Comparison of ENCODE assay signal across 18 cellular contexts in the genomic region with DNA sequence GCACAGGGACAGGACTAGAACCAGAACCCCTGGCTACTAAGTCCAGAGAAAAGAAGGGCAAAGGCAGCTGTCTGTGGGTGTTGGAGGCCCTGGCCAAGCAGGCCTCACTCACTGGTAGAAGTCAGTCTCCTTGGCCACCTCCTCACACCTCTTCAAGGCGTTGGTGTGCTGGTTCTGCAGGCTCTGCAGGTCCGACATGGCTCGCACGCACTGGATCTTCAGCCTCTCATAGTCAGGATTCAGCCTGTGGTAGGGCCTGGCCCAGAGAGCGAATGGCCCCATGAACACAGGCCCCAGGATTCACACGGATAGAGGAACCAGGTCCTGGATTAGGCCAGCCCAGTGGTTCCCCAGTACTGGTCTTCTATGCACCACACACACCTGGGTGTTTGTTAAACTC.
DNase-seq lines count a peak whose midpoint lies in the region; FAIRE-seq and TF ChIP-seq lines count a peak whose summit lies in the region.
"Had no signal": no experiment of that assay in that cellular context is flagged by ENCODE, and none has a peak within 500 bp of the region (broad histone marks: within the 10 kb centered on the region; RNA-seq: fewer than 3 reads in every experiment).

No MANE protein-coding gene starts in this region.

- H3K36me3 ChIP-seq in breast epithelium: no peaks in the 10 kb centered on the region
- peaks cover 12% of the 10 kb centered on the region for H3K36me3 ChIP-seq in mammary epithelial cell (ENCODE audit: insufficient read depth, low read length)
- peaks cover 1 to 38% of the 10 kb centered on the region in 2 experiments for H3K36me3 ChIP-seq in keratinocyte (ENCODE audit: control insufficient read depth in 2 of 2, extremely low read depth in 1 of 2, insufficient read depth in 2 of 2, low read length in 2 of 2)
- H3K36me3 ChIP-seq in vagina: peaks cover 0 to 26% of the 10 kb centered on the region in 2 donors

- H3K4me2 ChIP-seq in mammary epithelial cell (ENCODE audit: insufficient read depth, low read depth, low read length): no peak overlapping the region
- H3K4me2 ChIP-seq in keratinocyte (ENCODE audit: control insufficient read depth, extremely low read depth, insufficient read depth, low read depth, low read length): no peak overlapping the region
- H3K4me2 ChIP-seq: A549 had no signal

- no peak for DNase-seq in breast epithelium (ENCODE audit: low spot score in 2 of 2)
- no peak for DNase-seq in mammary epithelial cell
- no peak for DNase-seq in keratinocyte (ENCODE audit: low read depth, low spot score)
- no peak for DNase-seq in vagina (ENCODE audit: extremely low spot score in 2 of 2)
- no peak for DNase-seq in NOMO-1 treated with DMSO at 0.1 percent for 48 hours (lab: John Stamatoyannopoulos, UW; ENCODE audit: unreplicated experiment)
- no peak for DNase-seq in GF-D8 (lab: John Stamatoyannopoulos, UW)
- no peak for DNase-seq in NCI-H1436 treated with DMSO at 0.1 percent for 48 hours (lab: John Stamatoyannopoulos, UW)
- DNase-seq: AML-193; Caco-2; CD4-positive, alpha-beta T cell; GDM1 had no signal

- peaks cover 7% of the 10 kb centered on the region for H3K9me1 ChIP-seq in keratinocyte (ENCODE audit: control insufficient read depth, extremely low read depth, insufficient read depth, low read length)

- no peak for FAIRE-seq in keratinocyte (lab: Jason Lieb, UNC)
- FAIRE-seq: A549, D721Med had no signal

- no peak overlapping the region for H3K9ac ChIP-seq in mammary epithelial cell (ENCODE audit: insufficient read depth, low read length)
- H3K9ac ChIP-seq in keratinocyte (ENCODE audit: control insufficient read depth, extremely low read depth, insufficient read depth, low read length): peak overlapping the region; percentile 31

- H3K9me3 ChIP-seq in breast epithelium: no peaks in the 10 kb centered on the region
- H3K9me3 ChIP-seq in mammary epithelial cell (replicated peaks; ENCODE audit: insufficient read depth, low read length): no peaks in the 10 kb centered on the region
- H3K9me3 ChIP-seq in keratinocyte (ENCODE audit: control insufficient read depth, low read depth, low read length): no peaks in the 10 kb centered on the region
- no peaks in the 10 kb centered on the region for H3K9me3 ChIP-seq in vagina
- H3K9me3 ChIP-seq: A549, Caco-2, HAP-1 had no signal

- dilution Hi-C loops in mammary epithelial cell (cut with HindIII; ENCODE audit: low sequenced_read_pairs) (no loop called here), keratinocyte (cut with MboI; ENCODE audit: extremely low pct_ligation_motif_present, low sequenced_read_pairs) (no loop called here)

- TF ChIP-seq POLR2A in breast epithelium (IDR thresholded peaks at IDR 0.05) (no peak), vagina (IDR thresholded peaks at IDR 0.05) (no peak)

- TF ChIP-seq CTCF in breast epithelium (IDR thresholded peaks at IDR 0.05) (no peak), mammary epithelial cell (conservative IDR thresholded peaks at IDR 0.05 in 1 of 2, IDR thresholded peaks at IDR 0.05 in 1 of 2; ENCODE audit: extremely low read depth in 1 of 2, insufficient read depth in 1 of 2, low read depth in 1 of 2, low read length in 2 of 2) (no peak), keratinocyte (optimal IDR thresholded peaks at IDR 0.05 in 1 of 3, IDR thresholded peaks at IDR 0.05 in 1 of 3, conservative IDR thresholded peaks at IDR 0.05 in 1 of 3; ENCODE audit: extremely low read depth in 1 of 3, insufficient read depth in 2 of 3, low read length in 3 of 3) (no peak), vagina (IDR thresholded peaks at IDR 0.05) (no peak)

- H4K20me1 ChIP-seq in mammary epithelial cell (ENCODE audit: insufficient read depth, low read length): no peaks in the 10 kb centered on the region
- no peaks in the 10 kb centered on the region for H4K20me1 ChIP-seq in keratinocyte (ENCODE audit: control insufficient read depth, extremely low read depth, insufficient read depth, low read length)

- H3K27me3 ChIP-seq in breast epithelium (no peaks in the 10 kb centered on the region), mammary epithelial cell (ENCODE audit: insufficient read depth, low read length) (no peaks in the 10 kb centered on the region), keratinocyte (ENCODE audit: control insufficient read depth, extremely low read depth, insufficient read depth, low read length) (no peaks in the 10 kb centered on the region), vagina (no peaks in the 10 kb centered on the region)

- peaks cover 0 to 3% of the 10 kb centered on the region in 2 donors for H3K4me1 ChIP-seq in breast epithelium
- peaks cover 15% of the 10 kb centered on the region for H3K4me1 ChIP-seq in mammary epithelial cell (ENCODE audit: insufficient read depth, low read length)
- H3K4me1 ChIP-seq in keratinocyte (ENCODE audit: control insufficient read depth, extremely low read depth, insufficient read depth, low read length): peaks cover 43% of the 10 kb centered on the region
- peaks cover 48% of the 10 kb centered on the region for H3K4me1 ChIP-seq in vagina
- H3K4me1 ChIP-seq: HAP-1 had no signal

- H2AFZ ChIP-seq in mammary epithelial cell (ENCODE audit: low read depth, low read length) (no peak overlapping the region), keratinocyte (ENCODE audit: control insufficient read depth, low read length) (no peak overlapping the region)

- H3K27ac ChIP-seq in breast epithelium (peak overlapping the region; percentile 35 to 46), mammary epithelial cell (ENCODE audit: insufficient read depth, low read depth, low read length) (no peak overlapping the region), keratinocyte (ENCODE audit: control insufficient read depth, insufficient read depth, low read length) (peak overlapping the region; percentile 8), skin epidermis (peak overlapping the region in 12 of 21 experiments; percentile 0 to 74 (median 55)), vagina (peak overlapping the region; percentile 10)
- H3K27ac ChIP-seq: 22Rv1, A549, C4-2B, HL-60 had no signal

- H3K79me2 ChIP-seq in mammary epithelial cell (ENCODE audit: insufficient read depth, low read length) (peaks cover 55% of the 10 kb centered on the region), keratinocyte (ENCODE audit: control insufficient read depth, insufficient read depth, low read length) (peaks cover 29% of the 10 kb centered on the region)

- 90% methylated on average over 6 of the region's 6 CpGs for whole genome bisulfite sequencing in mammary epithelial cell (ENCODE audit: low coverage, missing lambda C conversion rate)

- no TSS peak for BruUV-seq in mammary epithelial cell (replicated peaks; lab: Mats Ljungman, UMichigan)

- H3K4me3 ChIP-seq in breast epithelium: peak overlapping the region in 1 of 3 donors; percentile 10
- no peak overlapping the region for H3K4me3 ChIP-seq in mammary epithelial cell (replicated peaks in 1 of 3; ENCODE audit: insufficient read depth in 1 of 3, low read depth in 2 of 3, low read length in 3 of 3)
- no peak overlapping the region for H3K4me3 ChIP-seq in keratinocyte (ENCODE audit: control insufficient read depth in 2 of 3, extremely low read depth in 1 of 3, insufficient read depth in 2 of 3, low read depth in 1 of 3, low read length in 3 of 3)
- H3K4me3 ChIP-seq in skin epidermis: no peak overlapping the region
- no peak overlapping the region for H3K4me3 ChIP-seq in vagina
- H3K4me3 ChIP-seq: A549, HAP-1 had no signal

- in situ Hi-C loops in mammary epithelial cell (cut with MboI; ENCODE audit: low sequenced_read_pairs in 2 of 2): no loop called here

- CTCF ChIA-PET in mammary epithelial cell (lab: Charles Lee; ENCODE audit: low non-redundant PET): no interaction called here

- intact Hi-C loops in breast epithelium (cut with DNase I; ENCODE audit: low total_unique reads): loop anchor here (10.0 kb wide), 1 partner anchor 131 kb away; no protein-coding TSS in a partner anchor
- intact Hi-C loops in mammary epithelial cell (cut with micrococcal nuclease): no loop called here
- intact Hi-C loops in vagina (cut with DNase I): loop anchor here (10.0 kb wide), 1 partner anchor 171 kb away; a partner anchor contains a TSS
